ENCODE assay signal across 17 cellular contexts in the genomic region with DNA sequence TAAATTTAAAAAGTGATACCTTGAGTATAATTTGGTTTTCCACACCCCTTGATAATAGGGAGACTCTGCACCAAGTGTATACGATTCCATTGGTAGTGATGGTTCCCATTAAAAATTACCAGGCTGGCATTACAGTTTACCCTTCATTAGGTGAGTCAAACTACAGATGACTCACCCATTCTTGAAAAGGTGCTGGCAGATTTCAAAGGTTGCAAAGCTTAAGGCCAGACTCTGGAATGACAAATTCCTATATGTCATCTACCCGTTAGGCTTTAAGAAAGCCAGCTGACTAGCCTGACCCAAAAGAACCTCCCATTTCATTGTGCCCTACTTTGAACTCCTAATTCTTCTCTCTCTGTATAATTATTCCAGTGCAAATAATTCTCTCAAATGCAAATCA.
"Had no signal": no experiment of that assay in that cellular context is flagged by ENCODE, and none has a peak within 500 bp of the region (broad histone marks: within the 10 kb centered on the region; RNA-seq: fewer than 3 reads in every experiment).

No MANE protein-coding gene starts in this region.

- H3K36me3 ChIP-seq: heart right ventricle, pancreas had no signal

- FAIRE-seq: frontal cortex, keratinocyte, pancreas had no signal

- H3K27me3 Mint-ChIP-seq: activated CD4-positive, alpha-beta memory T cell treated with anti-CD3 and anti-CD28 coated beads for 36 hours; brain; stimulated activated naive CD8-positive, alpha-beta T cell treated with anti-CD3 and anti-CD28 coated beads, Interleukin-15, Interleukin-2, amounts not matched to agents 100 ng/mL and 50 ng/mL, for 24 hours had no signal

- H3K9me3 Mint-ChIP-seq: brain, neural crest cell had no signal

- H3K4me1 ChIP-seq: heart right ventricle, pancreas had no signal

- H3K4me3 ChIP-seq: heart right ventricle, pancreas had no signal

- H3K27me3 ChIP-seq: heart right ventricle, pancreas had no signal

- DNase-seq: activated CD4-positive, alpha-beta memory T cell treated with anti-CD3 and anti-CD28 coated beads for 36 hours; activated effector memory CD4-positive, alpha-beta T cell treated with anti-CD3 and anti-CD28 coated beads, Interleukin-2, amount 50 U/mL, for 16 hours; activated T-cell treated with anti-CD3 and anti-CD28 coated beads, Interleukin-2, amount 50 U/mL, for 4 hours; amniotic stem cell; heart right ventricle; pancreas; retina; stimulated activated CD4-positive, alpha-beta T cell treated with anti-CD3 and anti-CD28 coated beads, Interleukin-4, amount 100 ng/mL, for 1 hour; stimulated activated CD8-positive, alpha-beta memory T cell treated with anti-CD3 and anti-CD28 coated beads, Interleukin-4, amount 100 ng/mL, for 48 hours; T-helper 9 cell had no signal

- H3K36me3 Mint-ChIP-seq: activated CD4-positive, alpha-beta memory T cell treated with anti-CD3 and anti-CD28 coated beads for 36 hours; activated naive CD4-positive, alpha-beta T cell treated with anti-CD3 and anti-CD28 coated beads, Interleukin-2, amount 50 U/mL, for 72 hours; brain had no signal

- ATAC-seq: activated naive CD4-positive, alpha-beta T cell treated with anti-CD3 and anti-CD28 coated beads, Interleukin-2, amount 50 U/mL, for 72 hours; activated T-cell treated with anti-CD3 and anti-CD28 coated beads, Interleukin-2, amount 50 U/mL, for 4 hours; heart right ventricle; pancreas had no signal

- H3K9me3 ChIP-seq: heart right ventricle, pancreas had no signal

- H3K27ac ChIP-seq: heart right ventricle, pancreas, VCaP had no signal

- H3K27ac Mint-ChIP-seq: activated CD4-positive, alpha-beta memory T cell treated with anti-CD3 and anti-CD28 coated beads for 36 hours; activated naive CD4-positive, alpha-beta T cell treated with anti-CD3 and anti-CD28 coated beads, Interleukin-2, amount 50 U/mL, for 72 hours; brain; stimulated activated naive CD8-positive, alpha-beta T cell treated with anti-CD3 and anti-CD28 coated beads, Interleukin-15, Interleukin-2, amounts not matched to agents 100 ng/mL and 50 ng/mL, for 24 hours had no signal

- H3K4me3 Mint-ChIP-seq: activated CD4-positive, alpha-beta memory T cell treated with anti-CD3 and anti-CD28 coated beads for 36 hours; activated T-cell treated with anti-CD3 and anti-CD28 coated beads, Interleukin-2, amount 50 U/mL, for 4 hours; brain; neural crest cell; stimulated activated naive CD8-positive, alpha-beta T cell treated with anti-CD3 and anti-CD28 coated beads, Interleukin-15, Interleukin-2, amounts not matched to agents 100 ng/mL and 50 ng/mL, for 24 hours had no signal

- H3K4me1 Mint-ChIP-seq: neural crest cell had no signal
